11 cellular contexts compared by ENCODE assay signal in genomic region chr15:62046064-62046779, GRCh38. TPM values are rescaled to one million over a fixed set of nuclear protein-coding genes. Genes with fewer than 3 reads are reported as not detected.
DNase-seq lines count a peak whose midpoint lies in the region; ATAC-seq and TF ChIP-seq lines count a peak whose summit lies in the region.
"Had no signal": no experiment of that assay in that cellular context is flagged by ENCODE, and none has a peak within 500 bp of the region (broad histone marks: within the 10 kb centered on the region; RNA-seq: fewer than 3 reads in every experiment).

No MANE protein-coding gene starts in this region.

- H3K27me3 ChIP-seq in OCI-LY3 (ENCODE audit: low read depth, low read length) (no peaks in the 10 kb centered on the region), spleen (replicated peaks in 1 of 7) (no peaks in the 10 kb centered on the region)
- H3K27me3 ChIP-seq: sigmoid colon had no signal

- H3K4me1 ChIP-seq in OCI-LY3 (ENCODE audit: low read length) (peaks cover 35% of the 10 kb centered on the region), spleen (peaks cover 22 to 63% (median 34%) of the 10 kb centered on the region in 6 donors)

- WGBS in spleen, 5 donors = 34 to 59% (median 47%) methylated on average over 5 of the region's 5 CpGs

- H3K4me1 Mint-ChIP-seq in activated T-cell treated with anti-CD3 and anti-CD28 coated beads, Interleukin-2, amount 50 U/mL, for 4 hours (ENCODE audit: low read depth) = peaks cover 36% of the 10 kb centered on the region

- H3K36me3 ChIP-seq in OCI-LY3 (replicated peaks; ENCODE audit: low read depth, low read length) (peaks cover 22% of the 10 kb centered on the region), spleen (peaks cover 0 to 28% (median 5%) of the 10 kb centered on the region in 6 donors)

- intact Hi-C loops in spleen (cut with DNase I; ENCODE audit: low total_unique reads) = no loop called here

- H3K9me3 Mint-ChIP-seq in activated T-cell treated with anti-CD3 and anti-CD28 coated beads, Interleukin-2, amount 50 U/mL, for 4 hours = no peaks in the 10 kb centered on the region

- no peak for TF ChIP-seq CTCF in OCI-LY3 (IDR thresholded peaks at IDR 0.05; ENCODE audit: low read depth, low read length)
- TF ChIP-seq CTCF in spleen (IDR thresholded peaks at IDR 0.05 in 8 of 11, conservative IDR thresholded peaks at IDR 0.05 in 3 of 11) = no peak

- H2AFZ ChIP-seq in OCI-LY3 (ENCODE audit: low read depth, low read length) = no peak overlapping the region

- peak overlapping the region; percentile 75 for H3K4me3 Mint-ChIP-seq in activated T-cell treated with anti-CD3 and anti-CD28 coated beads, Interleukin-2, amount 50 U/mL, for 4 hours

- no peak for TF ChIP-seq POLR2A in spleen (IDR thresholded peaks at IDR 0.05)

- H3K4me2 ChIP-seq in OCI-LY3 (ENCODE audit: low read length) = peak overlapping the region; percentile 92

- peaks cover 8% of the 10 kb centered on the region for H3K36me3 Mint-ChIP-seq in activated T-cell treated with anti-CD3 and anti-CD28 coated beads, Interleukin-2, amount 50 U/mL, for 4 hours (ENCODE audit: insufficient read depth)

- H4K20me1 ChIP-seq in OCI-LY3 (ENCODE audit: insufficient read depth, low read length) = peaks cover 44% of the 10 kb centered on the region

- peak overlapping the region; percentile 32; the same call in 1 of the 2 replicates for H3K9ac ChIP-seq in OCI-LY3 (ENCODE audit: low read length)

- H3K4me3 ChIP-seq in OCI-LY3 (ENCODE audit: low read length) (peak overlapping the region; percentile 69), spleen (peak overlapping the region in 2 of 8 donors; percentile 2 to 21)
- H3K4me3 ChIP-seq: sigmoid colon had no signal

- H3K27me3 Mint-ChIP-seq in activated T-cell treated with anti-CD3 and anti-CD28 coated beads, Interleukin-2, amount 50 U/mL, for 4 hours (ENCODE audit: low read depth) = no peaks in the 10 kb centered on the region

- H3K27ac ChIP-seq in OCI-LY3 (ENCODE audit: low read length) (peak overlapping the region; percentile 67), spleen (peak overlapping the region; percentile 37 to 82 (median 58))
- H3K27ac ChIP-seq: sigmoid colon had no signal

- ATAC-seq in activated T-cell treated with anti-CD3 and anti-CD28 coated beads, Interleukin-2, amount 50 U/mL, for 4 hours = peak; percentile 67 to 82
- ATAC-seq in HG02642 (IDR thresholded peaks at IDR 0.05; ENCODE audit: poor library complexity, unreplicated experiment) = peak; percentile 63

- DNase-seq in activated T-cell treated with anti-CD3 and anti-CD28 coated beads, Interleukin-2, amount 50 U/mL, for 4 hours = no peak
- no peak for DNase-seq in activated T-cell treated with anti-CD3 and anti-CD28 coated beads, Interleukin-2, amount 50 U/mL, for 48 hours
- DNase-seq in spleen (no peak), NCI-H345 treated with DMSO at 0.1 percent for 48 hours (lab: John Stamatoyannopoulos, UW; ENCODE audit: unreplicated experiment) (no peak), T-helper 9 cell (no peak), UCSD-AML1 (lab: John Stamatoyannopoulos, UW; ENCODE audit: unreplicated experiment) (no peak)
- DNase-seq: kidney glomerular epithelial cell, NCI-H2227 treated with DMSO at 0.1 percent for 48 hours, sigmoid colon had no signal

- H3K9me3 ChIP-seq in OCI-LY3 (ENCODE audit: insufficient read depth, low read length) (no peaks in the 10 kb centered on the region), spleen (no peaks in the 10 kb centered on the region)
- H3K9me3 ChIP-seq: sigmoid colon had no signal

- peaks cover 62% of the 10 kb centered on the region for H3K79me2 ChIP-seq in OCI-LY3 (ENCODE audit: low read length)

RNA-seq across cellular contexts. Expression of gene VPS13C, which starts 14.0 kb away (rescaled TPM):
- total RNA-seq in activated T-cell treated with anti-CD3 and anti-CD28 coated beads, Interleukin-2, amount 50 U/mL, for 4 hours = 10 to 100 TPM; 15.5 to 20.6 (median 18.1) TPM
- total RNA-seq in spleen = 100 to 1,000 TPM; 128 to 194 (median 161) TPM
- 10 to 100 TPM; 32.9 to 49.5 (median 34.7) TPM for polyA plus RNA-seq in spleen

RNA-seq across cellular contexts. Expression of gene C2CD4A, which starts 20.6 kb away (rescaled TPM):
- 1 to 10 TPM in 1 of 3 donors, under 1 TPM in 2; 0.43 to 1.0 (median 0.69) TPM for total RNA-seq in activated T-cell treated with anti-CD3 and anti-CD28 coated beads, Interleukin-2, amount 50 U/mL, for 4 hours
- not detected for total RNA-seq in spleen
- under 1 TPM; 0.04 to 0.08 (median 0.06) TPM for polyA plus RNA-seq in spleen

Comparison
In these comparisons a context has a peak if more than half of its experiments do, and no peak if none do; other contexts are left out.
1. RNA of gene VPS13C, which starts 14.0 kb away (total RNA-seq): 128 to 194 TPM in spleen; 15.5 to 20.6 TPM in activated T-cell treated with anti-CD3 and anti-CD28 coated beads, Interleukin-2, amount 50 U/mL, for 4 hours; every median in the first group is over 4 times any median in the second.